Comparison of ENCODE assay signal across 1 cellular context in the genomic region with DNA sequence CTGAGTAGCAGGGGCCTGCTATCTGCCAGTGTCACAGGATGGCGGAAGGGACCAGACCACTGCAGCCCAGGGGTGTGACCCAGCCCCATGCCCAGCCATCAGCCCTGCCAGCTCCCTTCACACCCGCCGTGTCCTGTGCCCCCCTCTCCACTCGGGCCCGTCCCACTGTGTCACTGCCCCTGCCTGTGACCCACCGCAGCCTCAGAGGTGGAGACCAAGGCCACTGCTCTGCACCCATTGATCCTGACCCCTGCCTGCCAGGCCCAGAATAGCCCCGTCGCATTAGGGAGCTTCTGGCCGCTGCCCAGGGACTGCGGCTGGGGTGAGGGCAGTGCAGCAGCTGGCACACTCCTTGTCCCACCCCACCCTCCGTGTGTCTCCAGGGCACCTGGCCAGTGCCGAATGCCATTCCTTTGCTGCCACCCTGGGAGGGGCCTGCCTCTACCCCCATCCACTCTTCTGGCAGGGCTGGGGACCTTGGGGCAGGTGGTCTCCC.
TF ChIP-seq lines count a peak whose summit lies in the region.

No MANE protein-coding gene starts in this region.

TF ChIP-seq in HCT116, 20 proteins besides CTCF, POLR2A, EP300 and RAD21:
- TF ChIP-seq, protein P1, sequence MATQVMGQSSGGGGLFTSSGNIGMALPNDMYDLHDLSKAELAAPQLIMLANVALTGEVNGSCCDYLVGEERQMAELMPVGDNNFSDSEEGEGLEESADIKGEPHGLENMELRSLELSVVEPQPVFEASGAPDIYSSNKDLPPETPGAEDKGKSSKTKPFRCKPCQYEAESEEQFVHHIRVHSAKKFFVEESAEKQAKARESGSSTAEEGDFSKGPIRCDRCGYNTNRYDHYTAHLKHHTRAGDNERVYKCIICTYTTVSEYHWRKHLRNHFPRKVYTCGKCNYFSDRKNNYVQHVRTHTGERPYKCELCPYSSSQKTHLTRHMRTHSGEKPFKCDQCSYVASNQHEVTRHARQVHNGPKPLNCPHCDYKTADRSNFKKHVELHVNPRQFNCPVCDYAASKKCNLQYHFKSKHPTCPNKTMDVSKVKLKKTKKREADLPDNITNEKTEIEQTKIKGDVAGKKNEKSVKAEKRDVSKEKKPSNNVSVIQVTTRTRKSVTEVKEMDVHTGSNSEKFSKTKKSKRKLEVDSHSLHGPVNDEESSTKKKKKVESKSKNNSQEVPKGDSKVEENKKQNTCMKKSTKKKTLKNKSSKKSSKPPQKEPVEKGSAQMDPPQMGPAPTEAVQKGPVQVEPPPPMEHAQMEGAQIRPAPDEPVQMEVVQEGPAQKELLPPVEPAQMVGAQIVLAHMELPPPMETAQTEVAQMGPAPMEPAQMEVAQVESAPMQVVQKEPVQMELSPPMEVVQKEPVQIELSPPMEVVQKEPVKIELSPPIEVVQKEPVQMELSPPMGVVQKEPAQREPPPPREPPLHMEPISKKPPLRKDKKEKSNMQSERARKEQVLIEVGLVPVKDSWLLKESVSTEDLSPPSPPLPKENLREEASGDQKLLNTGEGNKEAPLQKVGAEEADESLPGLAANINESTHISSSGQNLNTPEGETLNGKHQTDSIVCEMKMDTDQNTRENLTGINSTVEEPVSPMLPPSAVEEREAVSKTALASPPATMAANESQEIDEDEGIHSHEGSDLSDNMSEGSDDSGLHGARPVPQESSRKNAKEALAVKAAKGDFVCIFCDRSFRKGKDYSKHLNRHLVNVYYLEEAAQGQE (IDR thresholded peaks at IDR 0.05; ENCODE audit: low read depth) = no peak
- no peak for TF ChIP-seq MAX (IDR thresholded peaks at IDR 0.05)
- TF ChIP-seq SRF (IDR thresholded peaks at IDR 0.05; ENCODE audit: low read depth) = no peak
- no peak for TF ChIP-seq ZFX (IDR thresholded peaks at IDR 0.05)
- no peak for TF ChIP-seq EGR1 (IDR thresholded peaks at IDR 0.05; ENCODE audit: low read depth)
- no peak for TF ChIP-seq SIN3A (IDR thresholded peaks at IDR 0.05; ENCODE audit: low read depth)
- no peak for TF ChIP-seq CEBPB (IDR thresholded peaks at IDR 0.05; ENCODE audit: low read depth)
- no peak for TF ChIP-seq FOSL1 (IDR thresholded peaks at IDR 0.05; ENCODE audit: low read depth)
- TF ChIP-seq JUND (IDR thresholded peaks at IDR 0.05) = no peak
- no peak for TF ChIP-seq EZH2phosphoT487 (IDR thresholded peaks at IDR 0.05; ENCODE audit: borderline replicate concordance)
- TF ChIP-seq ATF3 (IDR thresholded peaks at IDR 0.05) = no peak
- no peak for TF ChIP-seq EZH2 (IDR thresholded peaks at IDR 0.05)
- no peak for TF ChIP-seq SP1 (IDR thresholded peaks at IDR 0.05; ENCODE audit: low read depth)
- TF ChIP-seq, protein P2, sequence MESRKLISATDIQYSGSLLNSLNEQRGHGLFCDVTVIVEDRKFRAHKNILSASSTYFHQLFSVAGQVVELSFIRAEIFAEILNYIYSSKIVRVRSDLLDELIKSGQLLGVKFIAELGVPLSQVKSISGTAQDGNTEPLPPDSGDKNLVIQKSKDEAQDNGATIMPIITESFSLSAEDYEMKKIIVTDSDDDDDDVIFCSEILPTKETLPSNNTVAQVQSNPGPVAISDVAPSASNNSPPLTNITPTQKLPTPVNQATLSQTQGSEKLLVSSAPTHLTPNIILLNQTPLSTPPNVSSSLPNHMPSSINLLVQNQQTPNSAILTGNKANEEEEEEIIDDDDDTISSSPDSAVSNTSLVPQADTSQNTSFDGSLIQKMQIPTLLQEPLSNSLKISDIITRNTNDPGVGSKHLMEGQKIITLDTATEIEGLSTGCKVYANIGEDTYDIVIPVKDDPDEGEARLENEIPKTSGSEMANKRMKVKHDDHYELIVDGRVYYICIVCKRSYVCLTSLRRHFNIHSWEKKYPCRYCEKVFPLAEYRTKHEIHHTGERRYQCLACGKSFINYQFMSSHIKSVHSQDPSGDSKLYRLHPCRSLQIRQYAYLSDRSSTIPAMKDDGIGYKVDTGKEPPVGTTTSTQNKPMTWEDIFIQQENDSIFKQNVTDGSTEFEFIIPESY (IDR thresholded peaks at IDR 0.05; ENCODE audit: extremely low read depth, insufficient replicate concordance, low read length) = no peak
- no peak for TF ChIP-seq ELF1 (IDR thresholded peaks at IDR 0.05; ENCODE audit: borderline replicate concordance, low read depth)
- TF ChIP-seq TCF7L2 (IDR thresholded peaks at IDR 0.05; ENCODE audit: borderline replicate concordance, extremely low read depth, insufficient read depth, insufficient read length) = no peak
